Comparison of ENCODE assay signal across 18 cellular contexts in genomic region chr4:2339458-2340271, GRCh38.
A peak's percentile ranks its signal among the peaks of the same experiment; 100 is the strongest.
DNase-seq lines count a peak whose midpoint lies in the region; ATAC-seq and TF ChIP-seq lines count a peak whose summit lies in the region.
"Had no signal": no experiment of that assay in that cellular context is flagged by ENCODE, and none has a peak within 500 bp of the region (broad histone marks: within the 10 kb centered on the region; RNA-seq: fewer than 3 reads in every experiment).

No MANE protein-coding gene starts in this region.

- in situ Hi-C loops in G401 (cut with HindIII; ENCODE audit: low sequenced_read_pairs), result no loop called here

- DNase-seq in G401 (ENCODE audit: low spot score) (peak; percentile 80), H7 (peak; percentile 70), endodermal cell (peak; percentile 44), neuronal stem cell (ENCODE audit: low spot score) (no peak), NCI-H1417 (lab: John Stamatoyannopoulos, UW) (no peak), occipital lobe (lab: John Stamatoyannopoulos, UW) (no peak)
- DNase-seq: activated naive CD4-positive, alpha-beta T cell treated with anti-CD3 and anti-CD28 coated beads, Interleukin-2, amount 50 U/mL, for 16 hours; dermis blood vessel endothelial cell; erythroblast; mammary epithelial cell; MV-4-11; NCI-H2081 treated with DMSO at 0.1 percent for 48 hours; NCI-H526 had no signal

- WGBS in endodermal cell (ENCODE audit: insufficient coverage in 1 of 2, insufficient read length in 1 of 2), 2 experiments, result 92 to 95% methylated on average over 11 to 39 of the region's 39 CpGs
- WGBS in neuronal stem cell (ENCODE audit: extremely low coverage in 2 of 2, insufficient read length in 2 of 2, insufficient replicate concordance in 1 of 2), 2 donors, result no CpG with 5 or more reads among the region's 39 CpGs

- H3K23ac ChIP-seq in neuronal stem cell (ENCODE audit: low read depth, low read length, poor library complexity), result peak overlapping the region; percentile 26

- no peaks in the 10 kb centered on the region for H3K36me3 ChIP-seq in H7 (replicated peaks; ENCODE audit: control insufficient read depth, insufficient read depth, low read length)
- H3K36me3 ChIP-seq in endodermal cell (ENCODE audit: control insufficient read depth, insufficient read depth, low read length), result no peaks in the 10 kb centered on the region
- H3K36me3 ChIP-seq in neuronal stem cell (replicated peaks in 1 of 2; ENCODE audit: control insufficient read depth in 2 of 2, insufficient read depth in 2 of 2, low read length in 2 of 2), result no peaks in the 10 kb centered on the region
- H3K36me3 ChIP-seq: prostate gland, SJSA1 had no signal

- H2BK15ac ChIP-seq in neuronal stem cell (ENCODE audit: low read length), result peak overlapping the region; percentile 9

- H3K18ac ChIP-seq in neuronal stem cell (ENCODE audit: low read length), result peak overlapping the region; percentile 88

- H2BK5ac ChIP-seq in neuronal stem cell (ENCODE audit: low read length), result peak overlapping the region; percentile 16

- H4K8ac ChIP-seq in neuronal stem cell (ENCODE audit: low read depth, low read length), result peak overlapping the region; percentile 89

- H3K9me3 Mint-ChIP-seq in endodermal cell, result no peaks in the 10 kb centered on the region
- no peaks in the 10 kb centered on the region for H3K9me3 Mint-ChIP-seq in activated T-helper 17 cell treated with anti-CD3 and anti-CD28 coated beads, Interleukin-2, amount 50 U/mL, for 72 hours
- H3K9me3 Mint-ChIP-seq: T-helper 2 cell treated with Interferon-gamma antibody and Interleukin-4, amounts not matched to agents 5 μg/mL and 100 μg/mL, for 36 hours had no signal

- H3K4me2 ChIP-seq in neuronal stem cell (ENCODE audit: insufficient read depth, low read length, poor library complexity, severe bottlenecking), result no peak overlapping the region

- H3K4me3 ChIP-seq in H7 (ENCODE audit: insufficient read depth, low read depth, low read length), result no peak overlapping the region
- no peak overlapping the region for H3K4me3 ChIP-seq in endodermal cell (ENCODE audit: low read length)
- H3K4me3 ChIP-seq in neuronal stem cell (ENCODE audit: low read length in 2 of 2), result no peak overlapping the region
- H3K4me3 ChIP-seq: prostate gland, SJSA1 had no signal

- H3K27ac ChIP-seq in endodermal cell (ENCODE audit: low read depth, low read length) (no peak overlapping the region), neuronal stem cell (replicated peaks; ENCODE audit: low read length) (no peak overlapping the region)
- H3K27ac ChIP-seq: prostate gland, SJSA1 had no signal

- H2AK5ac ChIP-seq in neuronal stem cell (ENCODE audit: low read depth, low read length), result peak overlapping the region; percentile 74

- H4K91ac ChIP-seq in neuronal stem cell (ENCODE audit: low read depth, low read length, poor library complexity), result no peak overlapping the region

- H3K36me3 Mint-ChIP-seq in endodermal cell (ENCODE audit: low read depth), result no peaks in the 10 kb centered on the region
- H3K36me3 Mint-ChIP-seq in activated T-helper 17 cell treated with anti-CD3 and anti-CD28 coated beads, Interleukin-2, amount 50 U/mL, for 72 hours (ENCODE audit: low read depth), result peaks cover 36% of the 10 kb centered on the region

- peak overlapping the region; percentile 64 for H3K14ac ChIP-seq in neuronal stem cell (ENCODE audit: low read length)

- peak overlapping the region; percentile 66 for H2BK12ac ChIP-seq in neuronal stem cell (ENCODE audit: low read length)

- no peak overlapping the region for H3K9ac ChIP-seq in endodermal cell (ENCODE audit: extremely low read depth, low read length, poor library complexity, severe bottlenecking)
- peak overlapping the region; percentile 37 for H3K9ac ChIP-seq in neuronal stem cell (ENCODE audit: low read depth, low read length, poor library complexity)

- peak overlapping the region; percentile 56 for H3K4ac ChIP-seq in neuronal stem cell (ENCODE audit: low read length)

- no peaks in the 10 kb centered on the region for H3K4me1 Mint-ChIP-seq in endodermal cell
- H3K4me1 Mint-ChIP-seq in activated T-helper 17 cell treated with anti-CD3 and anti-CD28 coated beads, Interleukin-2, amount 50 U/mL, for 72 hours, result peaks cover 11% of the 10 kb centered on the region

- no peak for ATAC-seq in activated T-helper 17 cell treated with anti-CD3 and anti-CD28 coated beads, Interleukin-2, amount 50 U/mL, for 72 hours (replicated peaks)
- ATAC-seq: naive thymus-derived CD8-positive, alpha-beta T cell had no signal

- no peak overlapping the region for H3K4me3 Mint-ChIP-seq in endodermal cell
- no peak overlapping the region for H3K4me3 Mint-ChIP-seq in activated T-helper 17 cell treated with anti-CD3 and anti-CD28 coated beads, Interleukin-2, amount 50 U/mL, for 72 hours
- H3K4me3 Mint-ChIP-seq: naive thymus-derived CD8-positive, alpha-beta T cell; T-helper 2 cell treated with Interferon-gamma antibody and Interleukin-4, amounts not matched to agents 5 μg/mL and 100 μg/mL, for 36 hours had no signal

- H3K27me3 Mint-ChIP-seq in endodermal cell (ENCODE audit: insufficient read depth), result no peaks in the 10 kb centered on the region
- no peaks in the 10 kb centered on the region for H3K27me3 Mint-ChIP-seq in activated T-helper 17 cell treated with anti-CD3 and anti-CD28 coated beads, Interleukin-2, amount 50 U/mL, for 72 hours
- H3K27me3 Mint-ChIP-seq: naive thymus-derived CD8-positive, alpha-beta T cell had no signal

- no peak overlapping the region for H2AFZ ChIP-seq in neuronal stem cell (ENCODE audit: low read length)

- TF ChIP-seq CTCF in endodermal cell (conservative IDR thresholded peaks at IDR 0.05), result no peak

- peaks cover 2% of the 10 kb centered on the region for H3K79me1 ChIP-seq in neuronal stem cell (ENCODE audit: low read depth, low read length)

- H3K27me3 ChIP-seq in H7 (ENCODE audit: control insufficient read depth, insufficient read depth, low read length) (no peaks in the 10 kb centered on the region), endodermal cell (ENCODE audit: control insufficient read depth, insufficient read depth, low read length, poor library complexity, severe bottlenecking) (no peaks in the 10 kb centered on the region), neuronal stem cell (ENCODE audit: control insufficient read depth in 3 of 3, insufficient read depth in 3 of 3, low read depth in 1 of 3, low read length in 3 of 3) (peaks cover 0 to 9% (median 0%) of the 10 kb centered on the region in 3 experiments)
- H3K27me3 ChIP-seq: SJSA1 had no signal

- H3K9me3 ChIP-seq in endodermal cell (ENCODE audit: control insufficient read depth, low read length) (no peaks in the 10 kb centered on the region), neuronal stem cell (replicated peaks in 1 of 2; ENCODE audit: control insufficient read depth in 2 of 2, insufficient read depth in 1 of 2, low read depth in 1 of 2, low read length in 2 of 2) (peaks cover 0 to 2% of the 10 kb centered on the region in 2 donors)
- H3K9me3 ChIP-seq: prostate gland, SJSA1 had no signal

- no peak overlapping the region for H2BK120ac ChIP-seq in neuronal stem cell (ENCODE audit: low read depth, low read length)

- no peak overlapping the region for H3K27ac Mint-ChIP-seq in endodermal cell
- H3K27ac Mint-ChIP-seq in activated T-helper 17 cell treated with anti-CD3 and anti-CD28 coated beads, Interleukin-2, amount 50 U/mL, for 72 hours, result no peak overlapping the region
- H3K27ac Mint-ChIP-seq: T-helper 2 cell treated with Interferon-gamma antibody and Interleukin-4, amounts not matched to agents 5 μg/mL and 100 μg/mL, for 36 hours had no signal

- no peaks in the 10 kb centered on the region for H3K4me1 ChIP-seq in endodermal cell (ENCODE audit: control insufficient read depth, insufficient read depth, low read length)
- no peaks in the 10 kb centered on the region for H3K4me1 ChIP-seq in neuronal stem cell (ENCODE audit: control insufficient read depth in 2 of 2, insufficient read depth in 1 of 2, low read depth in 1 of 2, low read length in 2 of 2)
- H3K4me1 ChIP-seq: prostate gland, SJSA1 had no signal

Comparison
In these comparisons a context has a peak if more than half of its experiments do, and no peak if none do; other contexts are left out.
1. DNase-seq: peak in G401 (single experiment), H7 (single experiment) and endodermal cell (single experiment); none in neuronal stem cell (single experiment), NCI-H1417 (0 of 3) and occipital lobe (single experiment).